In genomic region chr14:67532998-67533753, GRCh38 we compare ENCODE assay signal across 8 cellular contexts. TPM values are rescaled to one million over a fixed set of nuclear protein-coding genes. Genes with fewer than 3 reads are reported as not detected.
DNase-seq lines count a peak whose midpoint lies in the region; ATAC-seq and TF ChIP-seq lines count a peak whose summit lies in the region.

Gene PLEKHH1 (plus strand): TSS chr14:67533290. CDS start chr14:67541868, 8,578 bp downstream.

- WGBS in esophagus squamous epithelium, 2 donors = 0% methylated on average over 1 to 14 of the region's 86 CpGs

- DNase-seq in GM06990 (ENCODE audit: extremely low read depth, insufficient read length) (peak; percentile 36), NCI-H774 (lab: John Stamatoyannopoulos, UW) (peak; percentile 19), esophagus squamous epithelium (lab: John Stamatoyannopoulos, UW) (no peak)
- DNase-seq in activated T-cell treated with anti-CD3 and anti-CD28 coated beads, Interleukin-2, amount 50 U/mL, for 24 hours = peak; percentile 79
- DNase-seq in stimulated activated naive CD8-positive, alpha-beta T cell treated with anti-CD3 and anti-CD28 coated beads, Interleukin-15, Interleukin-2, amounts not matched to agents 100 U/mL and 50 U/mL, for 24 hours = peak; percentile 71
- DNase-seq in effector CD4-positive, alpha-beta T cell = no peak

- peak in 2 of 4 donors; percentile 37 to 55 for TF ChIP-seq POLR2A in esophagus squamous epithelium (IDR thresholded peaks at IDR 0.05)

- no peaks in the 10 kb centered on the region for H3K9me3 Mint-ChIP-seq in activated T-cell treated with anti-CD3 and anti-CD28 coated beads, Interleukin-2, amount 50 U/mL, for 24 hours

- H3K27ac Mint-ChIP-seq in activated T-cell treated with anti-CD3 and anti-CD28 coated beads, Interleukin-2, amount 50 U/mL, for 24 hours = peak within 1 kb of the TSS; percentile 39

- H3K4me1 ChIP-seq in esophagus squamous epithelium = peaks cover 4 to 24% (median 7%) of the 10 kb centered on the region in 3 donors
- H3K4me1 ChIP-seq in mucosa of rectum (ENCODE audit: control insufficient read depth in 2 of 2, insufficient read depth in 2 of 2, low read length in 2 of 2) = peaks cover 3 to 14% of the 10 kb centered on the region in 2 donors

- peak within 1 kb of the TSS; percentile 73 for H3K4me3 Mint-ChIP-seq in activated T-cell treated with anti-CD3 and anti-CD28 coated beads, Interleukin-2, amount 50 U/mL, for 24 hours

- H3K4me1 Mint-ChIP-seq in activated T-cell treated with anti-CD3 and anti-CD28 coated beads, Interleukin-2, amount 50 U/mL, for 24 hours (ENCODE audit: low read depth) = peaks cover 8% of the 10 kb centered on the region

- H3K9me3 ChIP-seq in esophagus squamous epithelium (no peaks in the 10 kb centered on the region), mucosa of rectum (ENCODE audit: control insufficient read depth in 2 of 2, low read length in 2 of 2) (no peaks in the 10 kb centered on the region)

- TF ChIP-seq CTCF in GM06990 (IDR thresholded peaks at IDR 0.05; ENCODE audit: insufficient read depth, low read length, poor library complexity, severe bottlenecking) = no peak
- TF ChIP-seq CTCF in esophagus squamous epithelium (IDR thresholded peaks at IDR 0.05) = no peak

- intact Hi-C loops in esophagus squamous epithelium (cut with DNase I) = no loop called here

- H3K9ac ChIP-seq in mucosa of rectum (ENCODE audit: low read depth in 1 of 2, low read length in 2 of 2) = peak within 1 kb of the TSS; percentile 72 to 91

- H3K36me3 Mint-ChIP-seq in activated T-cell treated with anti-CD3 and anti-CD28 coated beads, Interleukin-2, amount 50 U/mL, for 24 hours (ENCODE audit: low read depth) = no peaks in the 10 kb centered on the region

- peak within 1 kb of the TSS; percentile 73 to 80 (median 74) for H3K27ac ChIP-seq in esophagus squamous epithelium
- peak within 1 kb of the TSS; percentile 89 to 90 for H3K27ac ChIP-seq in mucosa of rectum (ENCODE audit: low read depth in 2 of 2, low read length in 2 of 2)

- peaks cover 1% of the 10 kb centered on the region for H3K27me3 ChIP-seq in GM06990 (replicated peaks; ENCODE audit: control insufficient read depth, insufficient read depth, low read length)
- peaks cover 0 to 12% (median 0%) of the 10 kb centered on the region in 4 donors for H3K27me3 ChIP-seq in esophagus squamous epithelium
- no peaks in the 10 kb centered on the region for H3K27me3 ChIP-seq in mucosa of rectum (ENCODE audit: control insufficient read depth in 2 of 2, insufficient read depth in 2 of 2, low read length in 2 of 2)

- peaks cover 32% of the 10 kb centered on the region for H3K27me3 Mint-ChIP-seq in activated T-cell treated with anti-CD3 and anti-CD28 coated beads, Interleukin-2, amount 50 U/mL, for 24 hours

- peak within 1 kb of the TSS; percentile 54 for H3K4me3 ChIP-seq in GM06990 (replicated peaks; ENCODE audit: low read depth, low read length)
- H3K4me3 ChIP-seq in esophagus squamous epithelium = peak within 1 kb of the TSS; percentile 57 to 91 (median 80)
- H3K4me3 ChIP-seq in mucosa of rectum (ENCODE audit: low read length in 2 of 2) = peak within 1 kb of the TSS; percentile 76 to 81

- H3K36me3 ChIP-seq in GM06990 (ENCODE audit: control insufficient read depth, insufficient read depth, low read length) (no peaks in the 10 kb centered on the region), esophagus squamous epithelium (no peaks in the 10 kb centered on the region), mucosa of rectum (ENCODE audit: control insufficient read depth in 2 of 2, insufficient read depth in 2 of 2, low read length in 2 of 2) (peaks cover 3 to 4% of the 10 kb centered on the region in 2 donors)

- peak; percentile 44 for ATAC-seq in HG03159 (IDR thresholded peaks at IDR 0.05; ENCODE audit: unreplicated experiment)
- ATAC-seq in stimulated activated naive CD8-positive, alpha-beta T cell treated with anti-CD3 and anti-CD28 coated beads, Interleukin-15, Interleukin-2, amounts not matched to agents 100 U/mL and 50 U/mL, for 24 hours = peak; percentile 96

RNA-seq across cellular contexts. Expression of gene PLEKHH1, which starts in this region (rescaled TPM):
- total RNA-seq in esophagus squamous epithelium = 1 to 10 TPM; 4.1 to 7.9 (median 5.7) TPM

Comparison
In these comparisons a context has a peak if more than half of its experiments do, and no peak if none do; other contexts are left out.
1. DNase-seq: peak in GM06990 (single experiment), NCI-H774 (single experiment), activated T-cell treated with anti-CD3 and anti-CD28 coated beads, Interleukin-2, amount 50 U/mL, for 24 hours (single experiment) and stimulated activated naive CD8-positive, alpha-beta T cell treated with anti-CD3 and anti-CD28 coated beads, Interleukin-15, Interleukin-2, amounts not matched to agents 100 U/mL and 50 U/mL, for 24 hours (single experiment); none in esophagus squamous epithelium (single experiment) and effector CD4-positive, alpha-beta T cell (single experiment).
2. Peak in every context shown above with its lines, with median percentiles within 50 percentile points of each other: H3K4me3 ChIP-seq.